ENCODE assay signal across 1 cellular context in the genomic region with DNA sequence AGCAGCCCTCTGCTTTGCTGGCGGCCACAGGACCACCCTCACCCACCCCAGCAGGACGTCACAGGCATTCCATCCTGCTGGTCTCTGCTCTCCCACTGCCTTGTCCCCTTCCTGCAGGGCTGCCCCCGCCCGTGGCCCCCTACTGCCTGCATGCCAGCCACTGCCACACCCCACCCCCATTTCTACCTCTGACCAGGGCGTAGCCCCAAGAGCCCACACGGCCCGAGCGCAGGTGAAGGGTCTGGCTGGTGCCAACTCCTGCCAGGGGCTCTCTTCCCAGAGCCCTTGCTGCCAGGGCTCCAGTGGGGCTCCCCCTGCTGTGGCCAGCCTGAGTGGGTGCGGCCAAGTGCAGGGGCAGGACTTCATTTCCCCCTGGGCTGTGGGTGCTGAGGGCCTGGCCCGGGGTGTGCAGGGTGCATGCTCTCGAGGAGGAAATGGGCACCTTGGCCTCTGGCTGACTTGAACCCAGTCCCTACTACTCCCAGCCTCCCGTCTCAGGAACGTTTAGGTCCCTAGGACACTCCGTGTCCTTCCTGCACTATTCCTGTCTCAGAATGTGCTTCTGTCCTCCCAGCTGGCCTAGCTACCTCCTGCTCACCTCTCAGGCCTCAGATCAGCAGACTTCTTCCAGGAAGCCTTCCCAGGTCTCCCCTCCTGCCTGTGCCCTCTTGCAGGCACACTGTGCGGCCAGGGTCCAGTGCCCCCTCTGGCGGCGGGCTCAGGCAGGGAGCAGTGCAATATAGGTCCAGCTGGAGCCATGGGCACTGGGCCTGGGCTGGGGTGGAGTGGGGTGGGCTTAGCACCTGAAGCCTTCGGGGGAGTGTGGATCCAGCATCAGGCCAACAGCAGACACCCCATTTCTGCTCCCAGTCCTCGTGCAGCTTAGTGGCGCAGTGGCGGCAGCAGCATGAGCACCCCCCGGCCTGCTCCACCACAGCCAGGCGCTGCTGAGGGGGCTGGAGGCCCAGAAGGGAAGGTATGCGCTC.
TF ChIP-seq lines count a peak whose summit lies in the region.

No MANE protein-coding gene starts in this region.

TF ChIP-seq in H1, 55 proteins besides CTCF, POLR2A, EP300 and RAD21:
- TF ChIP-seq, protein P1, sequence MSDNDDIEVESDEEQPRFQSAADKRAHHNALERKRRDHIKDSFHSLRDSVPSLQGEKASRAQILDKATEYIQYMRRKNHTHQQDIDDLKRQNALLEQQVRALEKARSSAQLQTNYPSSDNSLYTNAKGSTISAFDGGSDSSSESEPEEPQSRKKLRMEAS (IDR thresholded peaks at IDR 0.05), result 0 out of 2 replicates have a peak, but pooled peaks have one; percentile 17
- no peak for TF ChIP-seq HDAC2 (IDR thresholded peaks at IDR 0.05; ENCODE audit: borderline replicate concordance in 1 of 2, low read depth in 2 of 2, low read length in 2 of 2)
